1 cellular context compared by ENCODE assay signal in the genomic region with DNA sequence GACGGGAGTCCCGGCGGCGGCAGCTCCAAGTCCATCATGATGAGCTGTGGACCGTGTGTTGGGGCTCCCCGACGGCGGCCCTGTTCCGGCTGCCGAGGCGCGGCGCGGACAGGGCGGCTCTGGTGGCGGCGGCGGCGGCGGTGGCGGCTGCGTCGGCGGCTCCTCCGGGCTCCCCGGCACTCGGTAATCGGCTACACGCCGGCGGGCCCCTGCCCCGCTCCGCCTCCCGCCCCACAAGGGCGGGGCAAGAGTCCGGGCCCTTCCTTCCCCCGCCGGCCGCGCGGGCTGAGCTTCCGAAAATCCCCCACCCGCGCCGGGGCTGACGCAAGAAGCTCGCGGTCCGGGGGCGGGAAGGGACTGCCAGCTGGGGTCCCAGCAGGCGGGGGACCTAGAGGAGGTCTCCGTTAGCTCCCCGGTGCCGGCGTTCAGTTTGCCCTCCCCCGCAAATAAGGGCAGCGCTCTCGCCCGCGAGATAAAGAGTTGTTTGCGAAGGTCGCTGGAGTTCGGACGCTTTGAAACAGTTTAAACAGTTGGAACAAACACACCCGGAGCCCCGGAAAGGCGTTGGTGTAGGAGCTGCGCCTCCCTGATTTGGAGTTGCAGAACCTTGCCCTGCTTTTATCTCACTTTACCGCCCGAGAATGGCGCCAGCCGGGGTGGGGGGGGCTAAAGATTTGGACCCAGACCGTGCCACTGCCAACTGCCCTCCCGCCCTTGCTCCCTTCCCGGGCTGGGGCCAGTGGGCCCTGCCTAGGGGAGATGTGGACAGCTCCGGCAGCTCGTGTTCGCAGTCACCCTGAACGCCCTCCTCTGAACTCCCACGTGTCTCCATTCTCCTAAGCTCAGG.
TF ChIP-seq lines count a peak whose summit lies in the region.

Gene NFE2L2, minus strand, starts transcription at position 189 of the 847 bp plus-strand sequence. Its CDS starts 151 bp downstream, at position 38.

TF ChIP-seq in HepG2, 621 proteins besides CTCF, POLR2A, EP300 and RAD21 (continued from another document and continues in another):
- peak; percentile 97 for TF ChIP-seq ZNF609 (CRISPR knock-in tag; IDR thresholded peaks at IDR 0.05; ENCODE audit: borderline replicate concordance)
- TF ChIP-seq, protein P1, sequence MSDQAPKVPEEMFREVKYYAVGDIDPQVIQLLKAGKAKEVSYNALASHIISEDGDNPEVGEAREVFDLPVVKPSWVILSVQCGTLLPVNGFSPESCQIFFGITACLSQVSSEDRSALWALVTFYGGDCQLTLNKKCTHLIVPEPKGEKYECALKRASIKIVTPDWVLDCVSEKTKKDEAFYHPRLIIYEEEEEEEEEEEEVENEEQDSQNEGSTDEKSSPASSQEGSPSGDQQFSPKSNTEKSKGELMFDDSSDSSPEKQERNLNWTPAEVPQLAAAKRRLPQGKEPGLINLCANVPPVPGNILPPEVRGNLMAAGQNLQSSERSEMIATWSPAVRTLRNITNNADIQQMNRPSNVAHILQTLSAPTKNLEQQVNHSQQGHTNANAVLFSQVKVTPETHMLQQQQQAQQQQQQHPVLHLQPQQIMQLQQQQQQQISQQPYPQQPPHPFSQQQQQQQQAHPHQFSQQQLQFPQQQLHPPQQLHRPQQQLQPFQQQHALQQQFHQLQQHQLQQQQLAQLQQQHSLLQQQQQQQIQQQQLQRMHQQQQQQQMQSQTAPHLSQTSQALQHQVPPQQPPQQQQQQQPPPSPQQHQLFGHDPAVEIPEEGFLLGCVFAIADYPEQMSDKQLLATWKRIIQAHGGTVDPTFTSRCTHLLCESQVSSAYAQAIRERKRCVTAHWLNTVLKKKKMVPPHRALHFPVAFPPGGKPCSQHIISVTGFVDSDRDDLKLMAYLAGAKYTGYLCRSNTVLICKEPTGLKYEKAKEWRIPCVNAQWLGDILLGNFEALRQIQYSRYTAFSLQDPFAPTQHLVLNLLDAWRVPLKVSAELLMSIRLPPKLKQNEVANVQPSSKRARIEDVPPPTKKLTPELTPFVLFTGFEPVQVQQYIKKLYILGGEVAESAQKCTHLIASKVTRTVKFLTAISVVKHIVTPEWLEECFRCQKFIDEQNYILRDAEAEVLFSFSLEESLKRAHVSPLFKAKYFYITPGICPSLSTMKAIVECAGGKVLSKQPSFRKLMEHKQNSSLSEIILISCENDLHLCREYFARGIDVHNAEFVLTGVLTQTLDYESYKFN (CRISPR knock-in tag; conservative IDR thresholded peaks at IDR 0.05) = peak; percentile 98
- TF ChIP-seq ZNF432 (CRISPR knock-in tag; IDR thresholded peaks at IDR 0.05; ENCODE audit: borderline replicate concordance) = no peak
- TF ChIP-seq SCMH1 (CRISPR knock-in tag; IDR thresholded peaks at IDR 0.05; ENCODE audit: borderline replicate concordance) = no peak
- TF ChIP-seq, protein P2, sequence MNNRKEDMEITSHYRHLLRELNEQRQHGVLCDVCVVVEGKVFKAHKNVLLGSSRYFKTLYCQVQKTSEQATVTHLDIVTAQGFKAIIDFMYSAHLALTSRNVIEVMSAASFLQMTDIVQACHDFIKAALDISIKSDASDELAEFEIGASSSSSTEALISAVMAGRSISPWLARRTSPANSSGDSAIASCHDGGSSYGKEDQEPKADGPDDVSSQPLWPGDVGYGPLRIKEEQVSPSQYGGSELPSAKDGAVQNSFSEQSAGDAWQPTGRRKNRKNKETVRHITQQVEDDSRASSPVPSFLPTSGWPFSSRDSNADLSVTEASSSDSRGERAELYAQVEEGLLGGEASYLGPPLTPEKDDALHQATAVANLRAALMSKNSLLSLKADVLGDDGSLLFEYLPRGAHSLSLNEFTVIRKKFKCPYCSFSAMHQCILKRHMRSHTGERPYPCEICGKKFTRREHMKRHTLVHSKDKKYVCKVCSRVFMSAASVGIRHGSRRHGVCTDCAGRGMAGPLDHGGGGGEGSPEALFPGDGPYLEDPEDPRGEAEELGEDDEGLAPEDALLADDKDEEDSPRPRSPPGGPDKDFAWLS (CRISPR knock-in tag; IDR thresholded peaks at IDR 0.05; ENCODE audit: borderline replicate concordance) = no peak
- TF ChIP-seq, protein P3, sequence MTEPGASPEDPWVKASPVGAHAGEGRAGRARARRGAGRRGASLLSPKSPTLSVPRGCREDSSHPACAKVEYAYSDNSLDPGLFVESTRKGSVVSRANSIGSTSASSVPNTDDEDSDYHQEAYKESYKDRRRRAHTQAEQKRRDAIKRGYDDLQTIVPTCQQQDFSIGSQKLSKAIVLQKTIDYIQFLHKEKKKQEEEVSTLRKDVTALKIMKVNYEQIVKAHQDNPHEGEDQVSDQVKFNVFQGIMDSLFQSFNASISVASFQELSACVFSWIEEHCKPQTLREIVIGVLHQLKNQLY (CRISPR knock-in tag; IDR thresholded peaks at IDR 0.05) = peak; percentile 69; the same call in 1 of the 2 replicates
- TF ChIP-seq TBX2 (CRISPR knock-in tag; IDR thresholded peaks at IDR 0.05; ENCODE audit: borderline replicate concordance) = peak; percentile 99
- no peak for TF ChIP-seq FOXP1 (IDR thresholded peaks at IDR 0.05)
- TF ChIP-seq FOXP1 (CRISPR knock-in tag; IDR thresholded peaks at IDR 0.05) = peak; percentile 86
- TF ChIP-seq ZNF230 (CRISPR knock-in tag; IDR thresholded peaks at IDR 0.05) = peak; percentile 82; the same call in 1 of the 2 replicates
- no peak for TF ChIP-seq DNMT3B (CRISPR knock-in tag; conservative IDR thresholded peaks at IDR 0.05)
- TF ChIP-seq GPN1 (CRISPR knock-in tag; IDR thresholded peaks at IDR 0.05; ENCODE audit: borderline replicate concordance) = no peak
- TF ChIP-seq SP140L (CRISPR knock-in tag; IDR thresholded peaks at IDR 0.05; ENCODE audit: borderline replicate concordance) = peak; percentile 53; the same call in 1 of the 2 replicates
- peak; percentile 74; the same call in 1 of the 2 replicates for TF ChIP-seq NFKB2 (CRISPR knock-in tag; IDR thresholded peaks at IDR 0.05; ENCODE audit: borderline replicate concordance)
- TF ChIP-seq, protein P4, sequence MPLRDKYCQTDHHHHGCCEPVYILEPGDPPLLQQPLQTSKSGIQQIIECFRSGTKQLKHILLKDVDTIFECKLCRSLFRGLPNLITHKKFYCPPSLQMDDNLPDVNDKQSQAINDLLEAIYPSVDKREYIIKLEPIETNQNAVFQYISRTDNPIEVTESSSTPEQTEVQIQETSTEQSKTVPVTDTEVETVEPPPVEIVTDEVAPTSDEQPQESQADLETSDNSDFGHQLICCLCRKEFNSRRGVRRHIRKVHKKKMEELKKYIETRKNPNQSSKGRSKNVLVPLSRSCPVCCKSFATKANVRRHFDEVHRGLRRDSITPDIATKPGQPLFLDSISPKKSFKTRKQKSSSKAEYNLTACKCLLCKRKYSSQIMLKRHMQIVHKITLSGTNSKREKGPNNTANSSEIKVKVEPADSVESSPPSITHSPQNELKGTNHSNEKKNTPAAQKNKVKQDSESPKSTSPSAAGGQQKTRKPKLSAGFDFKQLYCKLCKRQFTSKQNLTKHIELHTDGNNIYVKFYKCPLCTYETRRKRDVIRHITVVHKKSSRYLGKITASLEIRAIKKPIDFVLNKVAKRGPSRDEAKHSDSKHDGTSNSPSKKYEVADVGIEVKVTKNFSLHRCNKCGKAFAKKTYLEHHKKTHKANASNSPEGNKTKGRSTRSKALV (CRISPR knock-in tag; IDR thresholded peaks at IDR 0.05) = peak; percentile 84
- TF ChIP-seq ZFP1 (CRISPR knock-in tag; IDR thresholded peaks at IDR 0.05) = peak; percentile 69
- TF ChIP-seq POGK (CRISPR knock-in tag; conservative IDR thresholded peaks at IDR 0.05) = peak; percentile 88
- no peak; the same call in 1 of the 2 replicates for TF ChIP-seq ZNF839 (CRISPR knock-in tag; IDR thresholded peaks at IDR 0.05; ENCODE audit: borderline replicate concordance)
- no peak; the same call in 1 of the 2 replicates for TF ChIP-seq ZNF225 (CRISPR knock-in tag; IDR thresholded peaks at IDR 0.05)
- peak; percentile 91; the same call in 1 of the 2 replicates for TF ChIP-seq ZBTB7A (CRISPR knock-in tag; IDR thresholded peaks at IDR 0.05)
- TF ChIP-seq, protein P5, sequence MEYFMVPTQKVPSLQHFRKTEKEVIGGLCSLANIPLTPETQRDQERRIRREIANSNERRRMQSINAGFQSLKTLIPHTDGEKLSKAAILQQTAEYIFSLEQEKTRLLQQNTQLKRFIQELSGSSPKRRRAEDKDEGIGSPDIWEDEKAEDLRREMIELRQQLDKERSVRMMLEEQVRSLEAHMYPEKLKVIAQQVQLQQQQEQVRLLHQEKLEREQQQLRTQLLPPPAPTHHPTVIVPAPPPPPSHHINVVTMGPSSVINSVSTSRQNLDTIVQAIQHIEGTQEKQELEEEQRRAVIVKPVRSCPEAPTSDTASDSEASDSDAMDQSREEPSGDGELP (IDR thresholded peaks at IDR 0.05; ENCODE audit: borderline replicate concordance, low read depth) = peak; percentile 98
- 0 out of 2 replicates have a peak, but pooled peaks have one; percentile 39 for TF ChIP-seq FOXM1 (CRISPR knock-in tag; IDR thresholded peaks at IDR 0.05)
- no peak; the same call in 1 of the 2 replicates for TF ChIP-seq TEAD2 (CRISPR knock-in tag; IDR thresholded peaks at IDR 0.05)
- TF ChIP-seq SMAD3 (CRISPR knock-in tag; IDR thresholded peaks at IDR 0.05) = peak; percentile 54; the same call in 1 of the 2 replicates
- peak; percentile 71; the same call in 1 of the 2 replicates for TF ChIP-seq MXD4 (CRISPR knock-in tag; IDR thresholded peaks at IDR 0.05)
- TF ChIP-seq CSRNP1 (CRISPR knock-in tag; IDR thresholded peaks at IDR 0.05) = peak; percentile 90; the same call in 1 of the 2 replicates
- peak; percentile 70; the same call in 1 of the 2 replicates for TF ChIP-seq SOX13 (IDR thresholded peaks at IDR 0.05)
- peak; percentile 74 to 88; a peak in 2 of 4 replicates for TF ChIP-seq SOX13 (CRISPR knock-in tag; conservative IDR thresholded peaks at IDR 0.05 in 1 of 2, IDR thresholded peaks at IDR 0.05 in 1 of 2)
- TF ChIP-seq ZFP41 (CRISPR knock-in tag; IDR thresholded peaks at IDR 0.05; ENCODE audit: borderline replicate concordance) = no peak
- TF ChIP-seq ATF3 (CRISPR knock-in tag; IDR thresholded peaks at IDR 0.05) = peak; percentile 99
